ENCODE assay signal across 1 cellular context in genomic region chr16:15990902-15991301, GRCh38.
TF ChIP-seq lines count a peak whose summit lies in the region.

No MANE protein-coding gene starts in this region.

TF ChIP-seq in K562, 482 proteins besides CTCF, POLR2A, EP300 and RAD21 (continued from another document and continues in another):
- TF ChIP-seq, protein P1, sequence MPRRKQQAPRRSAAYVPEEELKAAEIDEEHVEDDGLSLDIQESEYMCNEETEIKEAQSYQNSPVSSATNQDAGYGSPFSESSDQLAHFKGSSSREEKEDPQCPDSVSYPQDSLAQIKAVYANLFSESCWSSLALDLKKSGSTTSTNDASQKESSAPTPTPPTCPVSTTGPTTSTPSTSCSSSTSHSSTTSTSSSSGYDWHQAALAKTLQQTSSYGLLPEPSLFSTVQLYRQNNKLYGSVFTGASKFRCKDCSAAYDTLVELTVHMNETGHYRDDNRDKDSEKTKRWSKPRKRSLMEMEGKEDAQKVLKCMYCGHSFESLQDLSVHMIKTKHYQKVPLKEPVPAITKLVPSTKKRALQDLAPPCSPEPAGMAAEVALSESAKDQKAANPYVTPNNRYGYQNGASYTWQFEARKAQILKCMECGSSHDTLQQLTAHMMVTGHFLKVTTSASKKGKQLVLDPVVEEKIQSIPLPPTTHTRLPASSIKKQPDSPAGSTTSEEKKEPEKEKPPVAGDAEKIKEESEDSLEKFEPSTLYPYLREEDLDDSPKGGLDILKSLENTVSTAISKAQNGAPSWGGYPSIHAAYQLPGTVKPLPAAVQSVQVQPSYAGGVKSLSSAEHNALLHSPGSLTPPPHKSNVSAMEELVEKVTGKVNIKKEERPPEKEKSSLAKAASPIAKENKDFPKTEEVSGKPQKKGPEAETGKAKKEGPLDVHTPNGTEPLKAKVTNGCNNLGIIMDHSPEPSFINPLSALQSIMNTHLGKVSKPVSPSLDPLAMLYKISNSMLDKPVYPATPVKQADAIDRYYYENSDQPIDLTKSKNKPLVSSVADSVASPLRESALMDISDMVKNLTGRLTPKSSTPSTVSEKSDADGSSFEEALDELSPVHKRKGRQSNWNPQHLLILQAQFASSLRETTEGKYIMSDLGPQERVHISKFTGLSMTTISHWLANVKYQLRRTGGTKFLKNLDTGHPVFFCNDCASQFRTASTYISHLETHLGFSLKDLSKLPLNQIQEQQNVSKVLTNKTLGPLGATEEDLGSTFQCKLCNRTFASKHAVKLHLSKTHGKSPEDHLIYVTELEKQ (CRISPR knock-in tag; IDR thresholded peaks at IDR 0.05): no peak
- TF ChIP-seq HNRNPK (IDR thresholded peaks at IDR 0.05; ENCODE audit: low read depth, low read length, poor library complexity, severe bottlenecking) (no peak), ESRRB (CRISPR knock-in tag; IDR thresholded peaks at IDR 0.05; ENCODE audit: borderline replicate concordance) (no peak), CHD4 (IDR thresholded peaks at IDR 0.05; ENCODE audit: insufficient read depth, insufficient replicate concordance, low read depth, low read length, poor library complexity, severe bottlenecking) (no peak), ARID4B (CRISPR knock-in tag; IDR thresholded peaks at IDR 0.05) (no peak), MYNN (IDR thresholded peaks at IDR 0.05) (0 out of 2 replicates have a peak, but pooled peaks have one; percentile 44), MYNN (CRISPR knock-in tag; IDR thresholded peaks at IDR 0.05) (no peak), RFX5 (IDR thresholded peaks at IDR 0.05; ENCODE audit: low read depth, low read length) (no peak), ZNF764 (CRISPR knock-in tag; IDR thresholded peaks at IDR 0.05; ENCODE audit: low read depth) (no peak), ZNF717 (CRISPR knock-in tag; IDR thresholded peaks at IDR 0.05) (no peak), PYGO2 (tag; IDR thresholded peaks at IDR 0.05) (no peak), FOXJ2 (tag; IDR thresholded peaks at IDR 0.05) (no peak), BACH1 (tag; IDR thresholded peaks at IDR 0.05) (no peak), NFIC (IDR thresholded peaks at IDR 0.05) (0 out of 2 replicates have a peak, but pooled peaks have one; percentile 31), ZFP1 (CRISPR knock-in tag; IDR thresholded peaks at IDR 0.05) (no peak), TFAM (CRISPR knock-in tag; conservative IDR thresholded peaks at IDR 0.05) (no peak), NFXL1 (CRISPR knock-in tag; IDR thresholded peaks at IDR 0.05) (no peak), ZNF79 (CRISPR knock-in tag; IDR thresholded peaks at IDR 0.05; ENCODE audit: low read depth) (no peak), DPF2 (IDR thresholded peaks at IDR 0.05) (peak; percentile 73), ESRRA (IDR thresholded peaks at IDR 0.05; ENCODE audit: borderline replicate concordance, low read depth) (0 out of 2 replicates have a peak, but pooled peaks have one; percentile 31), ZNF583 (CRISPR knock-in tag; IDR thresholded peaks at IDR 0.05) (no peak), SMARCE1 (IDR thresholded peaks at IDR 0.05) (no peak), KLF1 (tag; IDR thresholded peaks at IDR 0.05) (no peak), RERE (CRISPR knock-in tag; IDR thresholded peaks at IDR 0.05; ENCODE audit: borderline replicate concordance) (no peak), SP1 (CRISPR knock-in tag; IDR thresholded peaks at IDR 0.05) (no peak), HCFC1 (IDR thresholded peaks at IDR 0.05; ENCODE audit: low read depth, low read length) (no peak), ERF (CRISPR knock-in tag; IDR thresholded peaks at IDR 0.05) (no peak)
- TF ChIP-seq, protein P2, sequence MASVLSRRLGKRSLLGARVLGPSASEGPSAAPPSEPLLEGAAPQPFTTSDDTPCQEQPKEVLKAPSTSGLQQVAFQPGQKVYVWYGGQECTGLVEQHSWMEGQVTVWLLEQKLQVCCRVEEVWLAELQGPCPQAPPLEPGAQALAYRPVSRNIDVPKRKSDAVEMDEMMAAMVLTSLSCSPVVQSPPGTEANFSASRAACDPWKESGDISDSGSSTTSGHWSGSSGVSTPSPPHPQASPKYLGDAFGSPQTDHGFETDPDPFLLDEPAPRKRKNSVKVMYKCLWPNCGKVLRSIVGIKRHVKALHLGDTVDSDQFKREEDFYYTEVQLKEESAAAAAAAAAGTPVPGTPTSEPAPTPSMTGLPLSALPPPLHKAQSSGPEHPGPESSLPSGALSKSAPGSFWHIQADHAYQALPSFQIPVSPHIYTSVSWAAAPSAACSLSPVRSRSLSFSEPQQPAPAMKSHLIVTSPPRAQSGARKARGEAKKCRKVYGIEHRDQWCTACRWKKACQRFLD (CRISPR knock-in tag; IDR thresholded peaks at IDR 0.05): no peak
- TF ChIP-seq, protein P3, sequence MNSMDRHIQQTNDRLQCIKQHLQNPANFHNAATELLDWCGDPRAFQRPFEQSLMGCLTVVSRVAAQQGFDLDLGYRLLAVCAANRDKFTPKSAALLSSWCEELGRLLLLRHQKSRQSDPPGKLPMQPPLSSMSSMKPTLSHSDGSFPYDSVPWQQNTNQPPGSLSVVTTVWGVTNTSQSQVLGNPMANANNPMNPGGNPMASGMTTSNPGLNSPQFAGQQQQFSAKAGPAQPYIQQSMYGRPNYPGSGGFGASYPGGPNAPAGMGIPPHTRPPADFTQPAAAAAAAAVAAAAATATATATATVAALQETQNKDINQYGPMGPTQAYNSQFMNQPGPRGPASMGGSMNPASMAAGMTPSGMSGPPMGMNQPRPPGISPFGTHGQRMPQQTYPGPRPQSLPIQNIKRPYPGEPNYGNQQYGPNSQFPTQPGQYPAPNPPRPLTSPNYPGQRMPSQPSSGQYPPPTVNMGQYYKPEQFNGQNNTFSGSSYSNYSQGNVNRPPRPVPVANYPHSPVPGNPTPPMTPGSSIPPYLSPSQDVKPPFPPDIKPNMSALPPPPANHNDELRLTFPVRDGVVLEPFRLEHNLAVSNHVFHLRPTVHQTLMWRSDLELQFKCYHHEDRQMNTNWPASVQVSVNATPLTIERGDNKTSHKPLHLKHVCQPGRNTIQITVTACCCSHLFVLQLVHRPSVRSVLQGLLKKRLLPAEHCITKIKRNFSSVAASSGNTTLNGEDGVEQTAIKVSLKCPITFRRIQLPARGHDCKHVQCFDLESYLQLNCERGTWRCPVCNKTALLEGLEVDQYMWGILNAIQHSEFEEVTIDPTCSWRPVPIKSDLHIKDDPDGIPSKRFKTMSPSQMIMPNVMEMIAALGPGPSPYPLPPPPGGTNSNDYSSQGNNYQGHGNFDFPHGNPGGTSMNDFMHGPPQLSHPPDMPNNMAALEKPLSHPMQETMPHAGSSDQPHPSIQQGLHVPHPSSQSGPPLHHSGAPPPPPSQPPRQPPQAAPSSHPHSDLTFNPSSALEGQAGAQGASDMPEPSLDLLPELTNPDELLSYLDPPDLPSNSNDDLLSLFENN (IDR thresholded peaks at IDR 0.05; ENCODE audit: low read depth in 2 of 2, low read length in 2 of 2): no peak
- TF ChIP-seq, protein P4, sequence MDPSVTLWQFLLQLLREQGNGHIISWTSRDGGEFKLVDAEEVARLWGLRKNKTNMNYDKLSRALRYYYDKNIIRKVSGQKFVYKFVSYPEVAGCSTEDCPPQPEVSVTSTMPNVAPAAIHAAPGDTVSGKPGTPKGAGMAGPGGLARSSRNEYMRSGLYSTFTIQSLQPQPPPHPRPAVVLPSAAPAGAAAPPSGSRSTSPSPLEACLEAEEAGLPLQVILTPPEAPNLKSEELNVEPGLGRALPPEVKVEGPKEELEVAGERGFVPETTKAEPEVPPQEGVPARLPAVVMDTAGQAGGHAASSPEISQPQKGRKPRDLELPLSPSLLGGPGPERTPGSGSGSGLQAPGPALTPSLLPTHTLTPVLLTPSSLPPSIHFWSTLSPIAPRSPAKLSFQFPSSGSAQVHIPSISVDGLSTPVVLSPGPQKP (CRISPR knock-in tag; IDR thresholded peaks at IDR 0.05): no peak
- TF ChIP-seq, protein P5, sequence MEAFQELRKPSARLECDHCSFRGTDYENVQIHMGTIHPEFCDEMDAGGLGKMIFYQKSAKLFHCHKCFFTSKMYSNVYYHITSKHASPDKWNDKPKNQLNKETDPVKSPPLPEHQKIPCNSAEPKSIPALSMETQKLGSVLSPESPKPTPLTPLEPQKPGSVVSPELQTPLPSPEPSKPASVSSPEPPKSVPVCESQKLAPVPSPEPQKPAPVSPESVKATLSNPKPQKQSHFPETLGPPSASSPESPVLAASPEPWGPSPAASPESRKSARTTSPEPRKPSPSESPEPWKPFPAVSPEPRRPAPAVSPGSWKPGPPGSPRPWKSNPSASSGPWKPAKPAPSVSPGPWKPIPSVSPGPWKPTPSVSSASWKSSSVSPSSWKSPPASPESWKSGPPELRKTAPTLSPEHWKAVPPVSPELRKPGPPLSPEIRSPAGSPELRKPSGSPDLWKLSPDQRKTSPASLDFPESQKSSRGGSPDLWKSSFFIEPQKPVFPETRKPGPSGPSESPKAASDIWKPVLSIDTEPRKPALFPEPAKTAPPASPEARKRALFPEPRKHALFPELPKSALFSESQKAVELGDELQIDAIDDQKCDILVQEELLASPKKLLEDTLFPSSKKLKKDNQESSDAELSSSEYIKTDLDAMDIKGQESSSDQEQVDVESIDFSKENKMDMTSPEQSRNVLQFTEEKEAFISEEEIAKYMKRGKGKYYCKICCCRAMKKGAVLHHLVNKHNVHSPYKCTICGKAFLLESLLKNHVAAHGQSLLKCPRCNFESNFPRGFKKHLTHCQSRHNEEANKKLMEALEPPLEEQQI (IDR thresholded peaks at IDR 0.05): 0 out of 2 replicates have a peak, but pooled peaks have one; percentile 16
- TF ChIP-seq, protein P6, sequence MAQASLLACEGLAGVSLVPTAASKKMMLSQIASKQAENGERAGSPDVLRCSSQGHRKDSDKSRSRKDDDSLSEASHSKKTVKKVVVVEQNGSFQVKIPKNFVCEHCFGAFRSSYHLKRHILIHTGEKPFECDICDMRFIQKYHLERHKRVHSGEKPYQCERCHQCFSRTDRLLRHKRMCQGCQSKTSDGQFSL (CRISPR knock-in tag; IDR thresholded peaks at IDR 0.05): no peak
- TF ChIP-seq, protein P6 (tag; IDR thresholded peaks at IDR 0.05): no peak
- TF ChIP-seq, protein P7, sequence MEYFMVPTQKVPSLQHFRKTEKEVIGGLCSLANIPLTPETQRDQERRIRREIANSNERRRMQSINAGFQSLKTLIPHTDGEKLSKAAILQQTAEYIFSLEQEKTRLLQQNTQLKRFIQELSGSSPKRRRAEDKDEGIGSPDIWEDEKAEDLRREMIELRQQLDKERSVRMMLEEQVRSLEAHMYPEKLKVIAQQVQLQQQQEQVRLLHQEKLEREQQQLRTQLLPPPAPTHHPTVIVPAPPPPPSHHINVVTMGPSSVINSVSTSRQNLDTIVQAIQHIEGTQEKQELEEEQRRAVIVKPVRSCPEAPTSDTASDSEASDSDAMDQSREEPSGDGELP (CRISPR knock-in tag; IDR thresholded peaks at IDR 0.05; ENCODE audit: borderline replicate concordance): peak; percentile 75; the same call in 1 of the 2 replicates
